In genomic region chr7:125645770-125646169, GRCh38 we compare ENCODE assay signal across 9 cellular contexts.
"Had no signal": no experiment of that assay in that cellular context is flagged by ENCODE, and none has a peak within 500 bp of the region (broad histone marks: within the 10 kb centered on the region; RNA-seq: fewer than 3 reads in every experiment).

No MANE protein-coding gene starts in this region.

- H2AFZ ChIP-seq: GM23248, GM23338 had no signal

- ATAC-seq: GM23338, HCT116 had no signal

- H3K27ac ChIP-seq: GM23248 had no signal

- H3K4me2 ChIP-seq: GM23338 had no signal

- H3K4me3 ChIP-seq: GM23248, GM23338, HAP-1 had no signal

- H3K9ac ChIP-seq: GM23248 had no signal

- H3K36me3 ChIP-seq: HAP-1 had no signal

- DNase-seq: GM23248, GOT3, H7, H9, HCEC 1CT, HFFc6 had no signal

- H3K9me3 ChIP-seq: HAP-1 had no signal
